Comparison of ENCODE assay signal across 17 cellular contexts in genomic region chr20:48816282-48816860, GRCh38. TPM values are rescaled to one million over a fixed set of nuclear protein-coding genes. Genes with fewer than 3 reads are reported as not detected.
A peak's percentile ranks its signal among the peaks of the same experiment; 100 is the strongest.
DNase-seq lines count a peak whose midpoint lies in the region; ATAC-seq and TF ChIP-seq lines count a peak whose summit lies in the region.
"Had no signal": no experiment of that assay in that cellular context is flagged by ENCODE, and none has a peak within 500 bp of the region (broad histone marks: within the 10 kb centered on the region; RNA-seq: fewer than 3 reads in every experiment).

No MANE protein-coding gene starts in this region.

- H3K27me3 Mint-ChIP-seq in T-helper 17 cell (no peaks in the 10 kb centered on the region), endothelial cell (ENCODE audit: unreplicated experiment) (no peaks in the 10 kb centered on the region), mesothelial cell of epicardium (ENCODE audit: low read depth) (peaks cover 5% of the 10 kb centered on the region)

- H3K36me3 Mint-ChIP-seq in T-helper 17 cell (ENCODE audit: low read depth) (peaks cover 7% of the 10 kb centered on the region), endothelial cell (ENCODE audit: low read depth, unreplicated experiment) (peaks cover 43% of the 10 kb centered on the region), mesothelial cell of epicardium (no peaks in the 10 kb centered on the region)

- H3K4me1 Mint-ChIP-seq in T-helper 17 cell (peaks cover 71% of the 10 kb centered on the region), endothelial cell (ENCODE audit: unreplicated experiment) (peaks cover 45% of the 10 kb centered on the region), mesothelial cell of epicardium (peaks cover 16% of the 10 kb centered on the region)

- TF ChIP-seq CTCF in endothelial cell (IDR thresholded peaks at IDR 0.05; ENCODE audit: unreplicated experiment), result no peak
- TF ChIP-seq CTCF in mesothelial cell of epicardium (IDR thresholded peaks at IDR 0.05; ENCODE audit: unreplicated experiment), result no peak

- peak; percentile 29 for ATAC-seq in T-helper 17 cell
- ATAC-seq: left lung, mucosa of descending colon had no signal

- H3K9me3 ChIP-seq in T-helper 17 cell (ENCODE audit: control insufficient read depth, low read length, poor library complexity, severe bottlenecking), result no peaks in the 10 kb centered on the region
- H3K9me3 ChIP-seq: left lung, mucosa of descending colon, right atrium auricular region had no signal

- DNase-seq in stimulated activated CD4-positive, alpha-beta T cell treated with anti-CD3 and anti-CD28 coated beads, Interleukin-15, amount 100 ng/mL, for 24 hours, result peak; percentile 15
- no peak for DNase-seq in stimulated activated CD4-positive, alpha-beta T cell treated with anti-CD3 and anti-CD28 coated beads, Interleukin-4, amount 100 ng/mL, for 1 hour
- DNase-seq in T-helper 17 cell (no peak), endothelial cell (ENCODE audit: low spot score) (no peak), GOT3 (lab: John Stamatoyannopoulos, UW) (no peak), mesothelial cell of epicardium (ENCODE audit: low spot score in 2 of 2, unreplicated experiment in 2 of 2) (no peak), NCI-H2107 treated with DMSO at 0.1 percent for 48 hours (lab: John Stamatoyannopoulos, UW; ENCODE audit: unreplicated experiment) (no peak)
- DNase-seq: Calu3, glutamatergic neuron, KG1, left lung, mucosa of descending colon, NCI-H1048, NCI-H2029, NCI-H510A had no signal

- H3K4me3 Mint-ChIP-seq in T-helper 17 cell, result peak overlapping the region; percentile 67
- H3K4me3 Mint-ChIP-seq in endothelial cell (ENCODE audit: unreplicated experiment), result peak overlapping the region; percentile 76
- no peak overlapping the region for H3K4me3 Mint-ChIP-seq in mesothelial cell of epicardium
- H3K4me3 Mint-ChIP-seq: activated T-helper 1 cell treated with anti-CD3 and anti-CD28 coated beads, Interleukin-12 subunit alpha, Interleukin-12 subunit beta, Interleukin-2, Interleukin-4 antibody, amounts not matched to agents 30 ng/mL and 10 ng/mL and 1 ng/mL, durations not matched to agents 14 hours and 24 hours and 36 hours had no signal

- H3K27ac Mint-ChIP-seq in T-helper 17 cell, result no peak overlapping the region
- no peak overlapping the region for H3K27ac Mint-ChIP-seq in endothelial cell (ENCODE audit: unreplicated experiment)
- H3K27ac Mint-ChIP-seq in mesothelial cell of epicardium, result no peak overlapping the region

- H3K9me3 Mint-ChIP-seq in endothelial cell (ENCODE audit: unreplicated experiment) (no peaks in the 10 kb centered on the region), mesothelial cell of epicardium (peaks cover 8% of the 10 kb centered on the region)
- H3K9me3 Mint-ChIP-seq: activated T-helper 1 cell treated with anti-CD3 and anti-CD28 coated beads, Interleukin-12 subunit alpha, Interleukin-12 subunit beta, Interleukin-2, Interleukin-4 antibody, amounts not matched to agents 30 ng/mL and 10 ng/mL and 1 ng/mL, durations not matched to agents 14 hours and 24 hours and 36 hours had no signal

RNA-seq across cellular contexts. Expression of gene PREX1, which starts 11.4 kb away (rescaled TPM):
- 100 to 1,000 TPM; 188 to 200 TPM for total RNA-seq in T-helper 17 cell
- 248 TPM for total RNA-seq in endothelial cell (ENCODE audit: unreplicated experiment)
- 7.9 to 8.6 TPM (median 8.3 TPM) in 3 replicates for total RNA-seq in mesothelial cell of epicardium

Comparison
In these comparisons a context has a peak if more than half of its experiments do, and no peak if none do; other contexts are left out.
1. RNA of gene PREX1, which starts 11.4 kb away (total RNA-seq): 248 TPM in endothelial cell (single experiment) and 188 to 200 TPM in T-helper 17 cell; 7.9 to 8.6 TPM in mesothelial cell of epicardium; every median in the first group is over 10 times any median in the second.